In the genomic region with DNA sequence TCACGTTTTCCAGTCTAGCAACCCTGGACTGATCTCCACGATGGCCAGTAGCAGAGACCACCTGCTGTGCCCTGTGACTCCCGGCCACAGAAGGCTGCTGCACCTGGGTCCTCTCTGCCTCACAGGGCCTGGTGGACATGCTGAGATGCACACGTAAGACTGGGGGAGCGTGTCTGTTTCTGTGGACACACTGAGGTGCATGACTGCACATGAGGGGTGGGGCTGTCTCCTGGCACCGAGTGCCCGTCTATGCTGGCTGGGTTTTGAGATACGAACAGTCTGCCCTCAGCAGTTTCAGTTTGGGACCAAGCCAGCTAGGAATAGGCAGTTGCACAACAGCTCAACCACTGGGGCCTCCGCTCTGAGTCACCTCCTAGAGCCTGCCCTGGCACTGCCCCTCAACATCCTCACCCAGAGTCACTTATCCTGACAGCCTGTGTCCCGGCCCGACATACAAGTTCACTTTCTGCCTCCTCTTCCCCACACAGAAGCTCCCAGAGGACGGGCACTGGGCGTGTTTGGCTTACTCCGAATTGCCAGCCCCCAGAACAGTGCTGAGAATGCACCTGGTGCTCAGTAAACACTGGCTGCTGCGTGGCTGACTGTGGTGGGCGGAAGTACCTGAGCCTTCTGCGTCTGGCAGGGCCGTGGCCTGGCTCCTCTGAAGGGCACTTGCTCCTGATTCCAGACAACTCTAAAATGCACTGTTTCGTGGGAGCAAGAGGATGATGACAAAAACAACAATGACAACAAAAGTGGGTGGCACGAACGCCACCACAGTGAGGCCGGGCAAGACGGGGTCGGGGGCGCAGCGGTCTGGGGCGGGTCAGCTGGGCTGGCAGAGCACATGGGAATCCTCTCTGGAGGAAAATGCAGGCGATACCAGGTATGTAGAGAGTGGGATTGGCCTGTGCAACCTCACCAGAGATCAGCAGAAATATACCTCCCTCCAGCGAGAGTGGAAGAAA, we compare ENCODE assay signal across 8 cellular contexts. TPM values are rescaled to one million over a fixed set of nuclear protein-coding genes. Genes with fewer than 3 reads are reported as not detected.
DNase-seq lines count a peak whose midpoint lies in the region; ATAC-seq and TF ChIP-seq lines count a peak whose summit lies in the region.

No MANE protein-coding gene starts in this region.

- H3K36me3 Mint-ChIP-seq in memory B cell (peaks cover 2% of the 10 kb centered on the region), GM23338 (ENCODE audit: low read depth) (no peaks in the 10 kb centered on the region)

- H3K9me3 ChIP-seq in breast epithelium, result no peaks in the 10 kb centered on the region

- H2AFZ ChIP-seq in GM23338, result no peak overlapping the region

- no peak for TF ChIP-seq POLR2A in breast epithelium (IDR thresholded peaks at IDR 0.05)

- H4K20me1 ChIP-seq in GM23338 (replicated peaks; ENCODE audit: insufficient read depth), result no peaks in the 10 kb centered on the region

- H3K27ac Mint-ChIP-seq in memory B cell (no peak overlapping the region), GM23338 (no peak overlapping the region)

- H3K79me2 ChIP-seq in GM23338 (replicated peaks; ENCODE audit: insufficient read depth), result no peaks in the 10 kb centered on the region

- H3K9me2 ChIP-seq in GM23338 (ENCODE audit: insufficient read depth), result no peaks in the 10 kb centered on the region

- DNase-seq in CD1c-positive myeloid dendritic cell (ENCODE audit: extremely low spot score), result peak; percentile 73
- DNase-seq in NCI-H146 (lab: John Stamatoyannopoulos, UW), result peak; percentile 30
- DNase-seq in breast epithelium (ENCODE audit: low spot score in 2 of 2), result peak; percentile 60 to 80
- DNase-seq in memory B cell (ENCODE audit: low spot score in 2 of 2), result no peak
- no peak for DNase-seq in GM23338 (ENCODE audit: low spot score)
- no peak for DNase-seq in NCI-H2171 (lab: John Stamatoyannopoulos, UW)

- H3F3A ChIP-seq in GM23338 (replicated peaks; ENCODE audit: low read depth), result no peaks in the 10 kb centered on the region

- H3K9me3 Mint-ChIP-seq in memory B cell, result peaks cover 6% of the 10 kb centered on the region
- peaks cover 3% of the 10 kb centered on the region; the same call in 2 of the 3 replicates for H3K9me3 Mint-ChIP-seq in GM23338

- H3K27ac ChIP-seq in breast epithelium (peak overlapping the region; percentile 27 to 52), GM23338 (ENCODE audit: low read depth) (no peak overlapping the region)

- H3K4me1 Mint-ChIP-seq in memory B cell (peaks cover 11% of the 10 kb centered on the region), GM23338 (no peaks in the 10 kb centered on the region)

- H3K36me3 ChIP-seq in breast epithelium (no peaks in the 10 kb centered on the region), GM23338 (ENCODE audit: insufficient read depth) (no peaks in the 10 kb centered on the region)

- H3K27me3 Mint-ChIP-seq in memory B cell (peaks cover 34% of the 10 kb centered on the region), GM23338 (ENCODE audit: insufficient read depth, low read depth, poor library complexity) (peaks cover 3% of the 10 kb centered on the region)

- intact Hi-C loops in breast epithelium (cut with DNase I; ENCODE audit: low total_unique reads), result no loop called here

- ATAC-seq in memory B cell (ENCODE audit: low read depth), result peak; percentile 78
- no peak for ATAC-seq in GM21786 (IDR thresholded peaks at IDR 0.05; ENCODE audit: unreplicated experiment)
- ATAC-seq in HG03521 (IDR thresholded peaks at IDR 0.05; ENCODE audit: unreplicated experiment), result no peak
- ATAC-seq in GM23338, result no peak

- H3K4me1 ChIP-seq in breast epithelium (no peaks in the 10 kb centered on the region), GM23338 (ENCODE audit: insufficient read depth) (no peaks in the 10 kb centered on the region)

- TF ChIP-seq CTCF in breast epithelium (IDR thresholded peaks at IDR 0.05), result no peak
- no peak for TF ChIP-seq CTCF in GM23338 (conservative IDR thresholded peaks at IDR 0.05; ENCODE audit: low read depth in 2 of 2)

- no peak overlapping the region for H3K4me2 ChIP-seq in GM23338

- H3K4me3 ChIP-seq in breast epithelium (no peak overlapping the region), GM23338 (no peak overlapping the region)

- H3K27me3 ChIP-seq in breast epithelium, result no peaks in the 10 kb centered on the region
- H3K27me3 ChIP-seq in GM23338 (ENCODE audit: insufficient read depth), result no peaks in the 10 kb centered on the region

- H3K4me3 Mint-ChIP-seq in memory B cell (no peak overlapping the region), GM23338 (no peak overlapping the region)

TF ChIP-seq in GM23338, 12 proteins besides CTCF, POLR2A, EP300 and RAD21:
- TF ChIP-seq ZNF114 (CRISPR knock-in tag; IDR thresholded peaks at IDR 0.05) (no peak), STAT1 (IDR thresholded peaks at IDR 0.05; ENCODE audit: unreplicated experiment) (no peak), CREB1 (CRISPR knock-in tag; IDR thresholded peaks at IDR 0.05; ENCODE audit: low read depth) (no peak), EZH2 (IDR thresholded peaks at IDR 0.05; ENCODE audit: low read depth, unreplicated experiment) (no peak), EZH2phosphoT487 (IDR thresholded peaks at IDR 0.05; ENCODE audit: unreplicated experiment) (no peak), JUNB (IDR thresholded peaks at IDR 0.05; ENCODE audit: unreplicated experiment) (no peak), ZNF331 (CRISPR knock-in tag; IDR thresholded peaks at IDR 0.05; ENCODE audit: low read depth) (no peak), POLR2AphosphoS5 (IDR thresholded peaks at IDR 0.05; ENCODE audit: low read depth) (no peak), NANOG (IDR thresholded peaks at IDR 0.05; ENCODE audit: borderline replicate concordance) (no peak)
- TF ChIP-seq, protein P1, sequence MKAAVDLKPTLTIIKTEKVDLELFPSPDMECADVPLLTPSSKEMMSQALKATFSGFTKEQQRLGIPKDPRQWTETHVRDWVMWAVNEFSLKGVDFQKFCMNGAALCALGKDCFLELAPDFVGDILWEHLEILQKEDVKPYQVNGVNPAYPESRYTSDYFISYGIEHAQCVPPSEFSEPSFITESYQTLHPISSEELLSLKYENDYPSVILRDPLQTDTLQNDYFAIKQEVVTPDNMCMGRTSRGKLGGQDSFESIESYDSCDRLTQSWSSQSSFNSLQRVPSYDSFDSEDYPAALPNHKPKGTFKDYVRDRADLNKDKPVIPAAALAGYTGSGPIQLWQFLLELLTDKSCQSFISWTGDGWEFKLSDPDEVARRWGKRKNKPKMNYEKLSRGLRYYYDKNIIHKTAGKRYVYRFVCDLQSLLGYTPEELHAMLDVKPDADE (IDR thresholded peaks at IDR 0.05), result no peak
- TF ChIP-seq, protein P2, sequence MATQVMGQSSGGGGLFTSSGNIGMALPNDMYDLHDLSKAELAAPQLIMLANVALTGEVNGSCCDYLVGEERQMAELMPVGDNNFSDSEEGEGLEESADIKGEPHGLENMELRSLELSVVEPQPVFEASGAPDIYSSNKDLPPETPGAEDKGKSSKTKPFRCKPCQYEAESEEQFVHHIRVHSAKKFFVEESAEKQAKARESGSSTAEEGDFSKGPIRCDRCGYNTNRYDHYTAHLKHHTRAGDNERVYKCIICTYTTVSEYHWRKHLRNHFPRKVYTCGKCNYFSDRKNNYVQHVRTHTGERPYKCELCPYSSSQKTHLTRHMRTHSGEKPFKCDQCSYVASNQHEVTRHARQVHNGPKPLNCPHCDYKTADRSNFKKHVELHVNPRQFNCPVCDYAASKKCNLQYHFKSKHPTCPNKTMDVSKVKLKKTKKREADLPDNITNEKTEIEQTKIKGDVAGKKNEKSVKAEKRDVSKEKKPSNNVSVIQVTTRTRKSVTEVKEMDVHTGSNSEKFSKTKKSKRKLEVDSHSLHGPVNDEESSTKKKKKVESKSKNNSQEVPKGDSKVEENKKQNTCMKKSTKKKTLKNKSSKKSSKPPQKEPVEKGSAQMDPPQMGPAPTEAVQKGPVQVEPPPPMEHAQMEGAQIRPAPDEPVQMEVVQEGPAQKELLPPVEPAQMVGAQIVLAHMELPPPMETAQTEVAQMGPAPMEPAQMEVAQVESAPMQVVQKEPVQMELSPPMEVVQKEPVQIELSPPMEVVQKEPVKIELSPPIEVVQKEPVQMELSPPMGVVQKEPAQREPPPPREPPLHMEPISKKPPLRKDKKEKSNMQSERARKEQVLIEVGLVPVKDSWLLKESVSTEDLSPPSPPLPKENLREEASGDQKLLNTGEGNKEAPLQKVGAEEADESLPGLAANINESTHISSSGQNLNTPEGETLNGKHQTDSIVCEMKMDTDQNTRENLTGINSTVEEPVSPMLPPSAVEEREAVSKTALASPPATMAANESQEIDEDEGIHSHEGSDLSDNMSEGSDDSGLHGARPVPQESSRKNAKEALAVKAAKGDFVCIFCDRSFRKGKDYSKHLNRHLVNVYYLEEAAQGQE (IDR thresholded peaks at IDR 0.05; ENCODE audit: unreplicated experiment), result no peak

RNA-seq across cellular contexts. Expression of a gene that starts 30.9 kb away (rescaled TPM):
- 10 to 100 TPM in 1 of 3 donors, 1 to 10 TPM in 2; 5.1 to 15.7 (median 6.4) TPM for total RNA-seq in breast epithelium
- total RNA-seq in GM23338 (2014; rRNA removed; shearing (Covaris generic)), result 11.8 and 20.6 TPM in 2 replicates
- 17.0 and 19.7 TPM in 2 replicates for polyA plus RNA-seq in GM23338 (2016; fragmentation: Nextera tagmentation; extraction: Ambion mirVana)

Comparison
In these comparisons a context has a peak if more than half of its experiments do, and no peak if none do; other contexts are left out.
1. DNase-seq: peak in CD1c-positive myeloid dendritic cell (single experiment), NCI-H146 (single experiment) and breast epithelium (2 of 2); none in memory B cell (0 of 2), GM23338 (single experiment) and NCI-H2171 (single experiment).